Comparison of ENCODE assay signal across 25 cellular contexts in the genomic region with DNA sequence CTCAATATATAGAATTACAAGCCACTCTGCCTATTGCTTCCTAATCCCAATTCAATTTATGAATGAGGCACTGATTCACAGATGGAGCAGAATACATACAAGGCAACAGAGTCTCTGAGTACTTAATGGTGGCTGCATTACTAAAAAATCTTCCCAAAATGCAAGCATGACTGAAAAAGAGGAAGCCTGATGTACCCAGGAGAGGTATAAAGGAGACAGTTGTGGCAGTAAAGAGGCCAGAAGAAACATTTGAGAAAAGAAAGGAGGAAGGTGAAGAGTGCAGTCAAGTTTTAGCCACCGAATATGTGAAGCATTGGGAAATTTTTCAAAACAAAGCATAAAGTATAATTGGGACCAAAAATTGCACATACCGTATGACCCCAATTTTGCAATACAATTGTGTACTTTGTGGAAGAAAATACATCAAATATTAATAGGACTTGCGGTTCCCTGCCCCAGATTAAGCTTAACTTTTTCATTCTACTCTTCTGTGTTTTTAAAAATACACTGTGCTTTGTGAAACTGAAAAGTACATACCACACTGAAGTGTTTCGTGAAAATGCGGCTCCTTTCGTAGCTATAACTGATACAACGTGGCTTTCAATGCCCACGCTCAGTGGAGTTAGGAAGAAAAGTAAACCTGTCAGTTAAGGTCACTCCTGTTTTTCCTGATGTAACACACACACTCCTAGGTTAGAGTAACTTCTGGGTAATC.
"Had no signal": no experiment of that assay in that cellular context is flagged by ENCODE, and none has a peak within 500 bp of the region (broad histone marks: within the 10 kb centered on the region; RNA-seq: fewer than 3 reads in every experiment).

No MANE protein-coding gene starts in this region.

- H3K36me3 ChIP-seq: neutrophil, ovary, uterus had no signal

- ATAC-seq: activated CD8-positive, alpha-beta memory T cell treated with anti-CD3 and anti-CD28 coated beads, Interleukin-2, amount 10 ng/mL, durations not matched to agents 7 days and 5 days; activated CD8-positive, alpha-beta T cell treated with anti-CD3 and anti-CD28 coated beads, Interleukin-2, amount 10 ng/mL, durations not matched to agents 7 days and 5 days; activated T-cell treated with anti-CD3 and anti-CD28 coated beads, Interleukin-2, amount 50 U/mL, for 72 hours; esophagus mucosa; left cardiac atrium; left ventricle myocardium superior; mucosa of descending colon; sciatic nerve; stimulated activated effector memory CD8-positive, alpha-beta T cell treated with anti-CD3 and anti-CD28 coated beads, Interleukin-12 subunit alpha, Interleukin-12 subunit beta, amount 100 ng/mL, for 72 hours had no signal

- H3K27me3 ChIP-seq: neutrophil, ovary, uterus had no signal

- H3K9me3 ChIP-seq: neutrophil, ovary, uterus had no signal

- H3K27ac ChIP-seq: neutrophil, ovary, skin epidermis, uterus had no signal

- H3K4me3 ChIP-seq: mucosa of descending colon, ovary, skin epidermis, uterus had no signal

- DNase-seq: activated B cell treated with CpG ODN at 0.5 μM for 24 hours; activated CD8-positive, alpha-beta memory T cell treated with anti-CD3 and anti-CD28 coated beads, Interleukin-2, amount 10 ng/mL, durations not matched to agents 7 days and 5 days; activated CD8-positive, alpha-beta T cell treated with anti-CD3 and anti-CD28 coated beads, Interleukin-2, amount 10 ng/mL, durations not matched to agents 7 days and 5 days; activated naive CD4-positive, alpha-beta T cell treated with Interleukin-2 at 50 U/mL for 16 hours; activated T-cell treated with anti-CD3 and anti-CD28 coated beads, Interleukin-2, amount 50 U/mL, for 72 hours; anterior cingulate cortex; endodermal cell; foreskin fibroblast; head of caudate nucleus; hippocampal formation; left cardiac atrium; left ventricle myocardium superior; mucosa of descending colon; ovary; retina; stimulated activated CD4-positive, alpha-beta T cell treated with anti-CD3 and anti-CD28 coated beads, Interleukin-12 subunit alpha, Interleukin-12 subunit beta, amount 100 ng/mL, for 4 hours; stimulated activated CD4-positive, alpha-beta T cell treated with anti-CD3 and anti-CD28 coated beads, Interleukin-4, amount 100 ng/mL, for 24 hours had no signal

- FAIRE-seq: bronchial epithelial cell, keratinocyte had no signal

- H3K4me1 ChIP-seq: uterus had no signal
